23 cellular contexts compared by ENCODE assay signal in the genomic region with DNA sequence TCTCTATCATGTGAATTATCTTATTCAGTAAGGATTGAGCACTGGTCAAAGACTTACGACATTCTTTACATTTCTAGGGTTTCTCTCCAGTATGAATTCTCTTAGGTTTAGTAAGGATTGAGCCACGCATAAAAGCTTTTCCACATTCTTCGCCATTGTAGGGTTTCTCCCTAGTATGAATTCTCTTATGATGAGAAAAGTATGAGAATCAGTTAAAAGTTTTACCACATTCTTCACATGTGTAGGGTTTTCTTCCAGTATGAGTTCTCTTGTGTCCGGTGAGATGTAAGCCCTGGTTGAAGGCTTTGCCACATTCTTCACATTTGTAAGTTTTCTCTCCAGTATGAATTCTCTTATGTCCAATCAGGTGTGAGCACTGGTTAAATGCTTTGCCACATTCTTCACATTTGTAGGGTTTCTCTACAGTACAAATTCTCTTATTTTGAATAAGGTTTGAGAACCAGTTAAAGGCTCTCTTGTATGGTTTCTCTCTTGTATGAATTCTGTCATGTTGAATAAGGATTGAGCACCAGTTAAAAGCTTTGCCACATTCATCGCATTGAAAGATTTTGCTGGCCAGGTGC.
DNase-seq lines count a peak whose midpoint lies in the region; ATAC-seq, FAIRE-seq and TF ChIP-seq lines count a peak whose summit lies in the region.
"Had no signal": no experiment of that assay in that cellular context is flagged by ENCODE, and none has a peak within 500 bp of the region (broad histone marks: within the 10 kb centered on the region; RNA-seq: fewer than 3 reads in every experiment).

No MANE protein-coding gene starts in this region.

- TF ChIP-seq CTCF in HEK293 (tag by site-specific recombination; IDR thresholded peaks at IDR 0.05) (no peak), K562 (IDR thresholded peaks at IDR 0.05 in 2 of 3, conservative IDR thresholded peaks at IDR 0.05 in 1 of 3; ENCODE audit: insufficient read depth in 2 of 3, low read depth in 1 of 3, low read length in 3 of 3) (no peak), fibroblast of mammary gland (conservative IDR thresholded peaks at IDR 0.05; ENCODE audit: control insufficient read depth, insufficient read depth, low read depth, low read length) (no peak)

- no peak for TF ChIP-seq RAD21 in K562 (CRISPR knock-in tag; conservative IDR thresholded peaks at IDR 0.05 in 1 of 2, IDR thresholded peaks at IDR 0.05 in 1 of 2)

- peak; percentile 75 for FAIRE-seq in H54 (lab: Jason Lieb, UNC)
- no peak for FAIRE-seq in K562 (lab: Jason Lieb, UNC)
- FAIRE-seq: A549, D721Med, G401.6, GM19239 had no signal

- WGBS in K562 (ENCODE audit: insufficient coverage, low coverage, missing lambda C conversion rate) = 6% methylated on average over 5 of the region's 5 CpGs

- H3K27me3 ChIP-seq in K562 (ENCODE audit: control insufficient read depth in 2 of 2, insufficient read depth in 2 of 2, low read length in 2 of 2) = no peaks in the 10 kb centered on the region
- H3K27me3 ChIP-seq: BE2C; BLaER1 treated with 17β-estradiol and CSF1 and Interleukin-3, amounts not matched to agents 10 nM and 100 nM had no signal

- H3K9me1 ChIP-seq in K562 (ENCODE audit: control insufficient read depth, insufficient read depth, low read length) = no peaks in the 10 kb centered on the region

- POLR2A ChIA-PET in HEK293 (lab: Yijun Ruan, JAX) (no interaction called here), K562 (lab: Yijun Ruan, JAX) (no interaction called here)

- no TSS peak for BruUV-seq in K562 (replicated peaks; lab: Mats Ljungman, UMichigan)

- TF ChIP-seq POLR2A in H54 (IDR thresholded peaks at IDR 0.05; ENCODE audit: low read depth, low read length) (no peak), K562 (conservative IDR thresholded peaks at IDR 0.05) (no peak)

- in situ Hi-C loops in K562 (cut with MboI) = no loop called here

- intact Hi-C loops in K562 (cut with micrococcal nuclease) = no loop called here

- H3K4me3 ChIP-seq in HEK293 (ENCODE audit: low read depth, low read length) = no peak overlapping the region
- H3K4me3 ChIP-seq in K562 = no peak overlapping the region
- H3K4me3 ChIP-seq in fibroblast of mammary gland (ENCODE audit: control insufficient read depth, low read depth, low read length) = no peak overlapping the region
- H3K4me3 ChIP-seq: A549, GM23248, HAP-1 had no signal

- H3K9me3 ChIP-seq in HEK293 (ENCODE audit: control insufficient read depth, insufficient read depth, low read depth, low read length) = no peaks in the 10 kb centered on the region
- no peaks in the 10 kb centered on the region for H3K9me3 ChIP-seq in K562 (replicated peaks; ENCODE audit: control insufficient read depth, insufficient read depth, low read depth, low read length)
- H3K9me3 ChIP-seq: BE2C, HAP-1 had no signal

- H3K4me2 ChIP-seq in K562 (ENCODE audit: insufficient read depth, low read length) = no peak overlapping the region
- H3K4me2 ChIP-seq: A549; BLaER1 treated with 17β-estradiol and CSF1 and Interleukin-3, amounts not matched to agents 10 nM and 100 nM had no signal

- ATAC-seq in K562 (no peak), HG02571 (IDR thresholded peaks at IDR 0.05; ENCODE audit: unreplicated experiment) (no peak), HG02938 (IDR thresholded peaks at IDR 0.05; ENCODE audit: unreplicated experiment) (no peak)
- ATAC-seq: A549 had no signal

- H2AFZ ChIP-seq in K562 (ENCODE audit: low read depth, low read length) = no peak overlapping the region
- H2AFZ ChIP-seq: GM23248 had no signal

- CTCF ChIA-PET in HEK293 (lab: Yijun Ruan, JAX) = no interaction called here
- CTCF ChIA-PET in K562 (lab: Yijun Ruan, JAX; ENCODE audit: low intra/inter-chr PET ratio) = no interaction called here

- no peaks in the 10 kb centered on the region for H3K79me2 ChIP-seq in K562 (ENCODE audit: control insufficient read depth, insufficient read depth, low read length)

- H4K20me1 ChIP-seq in K562 (replicated peaks; ENCODE audit: control insufficient read depth, insufficient read depth, low read length) = no peaks in the 10 kb centered on the region
- H4K20me1 ChIP-seq: BLaER1 treated with 17β-estradiol and CSF1 and Interleukin-3, amounts not matched to agents 10 nM and 100 nM had no signal

- no peak overlapping the region for H3K27ac ChIP-seq in HEK293 (ENCODE audit: extremely low read depth, low read depth, low read length)
- H3K27ac ChIP-seq in K562 (ENCODE audit: extremely low read depth, low read depth, low read length) = no peak overlapping the region
- H3K27ac ChIP-seq: A549; BLaER1 treated with 17β-estradiol and CSF1 and Interleukin-3, amounts not matched to agents 10 nM and 100 nM; GM23248 had no signal

- H3K36me3 ChIP-seq in HEK293 (ENCODE audit: control insufficient read depth in 2 of 2, insufficient read depth in 1 of 2, low read length in 2 of 2) (no peaks in the 10 kb centered on the region), K562 (ENCODE audit: control insufficient read depth, insufficient read depth, low read length) (no peaks in the 10 kb centered on the region)
- H3K36me3 ChIP-seq: BE2C; BLaER1 treated with 17β-estradiol and CSF1 and Interleukin-3, amounts not matched to agents 10 nM and 100 nM; HAP-1 had no signal

- no peak for DNase-seq in H54 (ENCODE audit: insufficient read length, low spot score)
- DNase-seq in K562 (ENCODE audit: extremely low read depth in 1 of 4, low spot score in 3 of 4) = no peak
- DNase-seq in fibroblast of mammary gland (ENCODE audit: low read depth) = peak; percentile 0
- no peak for DNase-seq in DMS153 (lab: John Stamatoyannopoulos, UW)
- DNase-seq: 8988T; ACHN; AML-193; BE2C; CD4-positive, alpha-beta T cell; CD8-positive, alpha-beta memory T cell; DMS 273 treated with DMSO at 0.1 percent for 48 hours; DMS53; DMS79 treated with DMSO at 0.1 percent for 48 hours; GM23248 had no signal

- no peaks in the 10 kb centered on the region for H3K4me1 ChIP-seq in HEK293 (ENCODE audit: control insufficient read depth, insufficient read depth, low read length)
- no peaks in the 10 kb centered on the region for H3K4me1 ChIP-seq in K562 (replicated peaks in 1 of 2; ENCODE audit: control insufficient read depth in 2 of 2, insufficient read depth in 2 of 2, low read length in 2 of 2)
- H3K4me1 ChIP-seq: A549; BE2C; BLaER1 treated with 17β-estradiol and CSF1 and Interleukin-3, amounts not matched to agents 10 nM and 100 nM; HAP-1 had no signal

- TF ChIP-seq EP300 in K562 (IDR thresholded peaks at IDR 0.05; ENCODE audit: low read length) = no peak

- no peak overlapping the region for H3K9ac ChIP-seq in K562 (ENCODE audit: insufficient read depth in 1 of 2, low read depth in 2 of 2, low read length in 2 of 2)
- H3K9ac ChIP-seq: BLaER1 treated with 17β-estradiol and CSF1 and Interleukin-3, amounts not matched to agents 10 nM and 100 nM; GM23248 had no signal

TF ChIP-seq in HEK293, 187 proteins besides CTCF, POLR2A, EP300 and RAD21 (continues in another document):
- TF ChIP-seq KLF8 (tag by site-specific recombination; IDR thresholded peaks at IDR 0.05) = no peak
- TF ChIP-seq ZNF837 (tag by site-specific recombination; IDR thresholded peaks at IDR 0.05) = no peak
- no peak for TF ChIP-seq ZNF248 (tag by site-specific recombination; IDR thresholded peaks at IDR 0.05)
- TF ChIP-seq, protein P1, sequence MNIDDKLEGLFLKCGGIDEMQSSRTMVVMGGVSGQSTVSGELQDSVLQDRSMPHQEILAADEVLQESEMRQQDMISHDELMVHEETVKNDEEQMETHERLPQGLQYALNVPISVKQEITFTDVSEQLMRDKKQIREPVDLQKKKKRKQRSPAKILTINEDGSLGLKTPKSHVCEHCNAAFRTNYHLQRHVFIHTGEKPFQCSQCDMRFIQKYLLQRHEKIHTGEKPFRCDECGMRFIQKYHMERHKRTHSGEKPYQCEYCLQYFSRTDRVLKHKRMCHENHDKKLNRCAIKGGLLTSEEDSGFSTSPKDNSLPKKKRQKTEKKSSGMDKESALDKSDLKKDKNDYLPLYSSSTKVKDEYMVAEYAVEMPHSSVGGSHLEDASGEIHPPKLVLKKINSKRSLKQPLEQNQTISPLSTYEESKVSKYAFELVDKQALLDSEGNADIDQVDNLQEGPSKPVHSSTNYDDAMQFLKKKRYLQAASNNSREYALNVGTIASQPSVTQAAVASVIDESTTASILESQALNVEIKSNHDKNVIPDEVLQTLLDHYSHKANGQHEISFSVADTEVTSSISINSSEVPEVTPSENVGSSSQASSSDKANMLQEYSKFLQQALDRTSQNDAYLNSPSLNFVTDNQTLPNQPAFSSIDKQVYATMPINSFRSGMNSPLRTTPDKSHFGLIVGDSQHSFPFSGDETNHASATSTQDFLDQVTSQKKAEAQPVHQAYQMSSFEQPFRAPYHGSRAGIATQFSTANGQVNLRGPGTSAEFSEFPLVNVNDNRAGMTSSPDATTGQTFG (tag by site-specific recombination; IDR thresholded peaks at IDR 0.05; ENCODE audit: borderline replicate concordance) = no peak
- no peak for TF ChIP-seq ZNF521 (tag by site-specific recombination; IDR thresholded peaks at IDR 0.05)
- TF ChIP-seq ZBTB20 (tag by site-specific recombination; IDR thresholded peaks at IDR 0.05) = no peak

TF ChIP-seq in K562, 482 proteins besides CTCF, POLR2A, EP300 and RAD21:
- TF ChIP-seq BMI1 (IDR thresholded peaks at IDR 0.05; ENCODE audit: low read length) (no peak), ZNF274 (IDR thresholded peaks at IDR 0.05; ENCODE audit: borderline replicate concordance, low read depth, low read length) (peak; percentile 95), C11orf30 (IDR thresholded peaks at IDR 0.05; ENCODE audit: low read depth) (no peak), COPS2 (conservative IDR thresholded peaks at IDR 0.05) (no peak)
